Comparison of ENCODE assay signal across 25 cellular contexts in genomic region chr22:49348631-49349030, GRCh38.
"Had no signal": no experiment of that assay in that cellular context is flagged by ENCODE, and none has a peak within 500 bp of the region (broad histone marks: within the 10 kb centered on the region; RNA-seq: fewer than 3 reads in every experiment).

No MANE protein-coding gene starts in this region.

- H3K9me3 ChIP-seq: MG63 had no signal

- DNase-seq: activated CD4-positive, alpha-beta T cell treated with anti-CD3 and anti-CD28 coated beads for 4 hours; activated CD4-positive, alpha-beta T cell treated with anti-CD3 and anti-CD28 coated beads, Interleukin-2, amount 50 U/mL, for 4 hours; activated CD8-positive, alpha-beta T cell treated with anti-CD3 and anti-CD28 coated beads, Interleukin-2, amount 10 ng/mL, durations not matched to agents 7 days and 5 days; activated gamma-delta T cell; activated naive CD4-positive, alpha-beta T cell treated with anti-CD3 and anti-CD28 coated beads for 36 hours; activated T-cell treated with anti-CD3 and anti-CD28 coated beads, Interleukin-2, amount 50 U/mL, for 24 hours; amygdala; MG63; MV-4-11; NCI-H1092 treated with DMSO at 0.1 percent for 48 hours; NCI-H1417 treated with DMSO at 0.1 percent for 48 hours; NCI-H1694; NCI-H2029; NCI-H2107; NCI-H2171 treated with DMSO at 0.1 percent for 48 hours; NCI-H345; NCI-H510A; NCI-H526 treated with DMSO at 0.1 percent for 48 hours; NCI-H82; SIG-M5; T-cell; T-helper 2 cell; T1000 had no signal

- H3K4me3 ChIP-seq: MG63 had no signal

- H3K27ac ChIP-seq: VCaP had no signal

- ATAC-seq: activated CD4-positive, CD25-positive, alpha-beta regulatory T cell treated with anti-CD3 and anti-CD28 coated beads, Interleukin-2, amount 50 U/mL, for 24 hours; activated CD8-positive, alpha-beta T cell treated with anti-CD3 and anti-CD28 coated beads, Interleukin-2, amount 10 ng/mL, durations not matched to agents 7 days and 5 days; T-cell had no signal

- H3K36me3 ChIP-seq: MG63 had no signal

- H3K27me3 ChIP-seq: MG63 had no signal
